26 cellular contexts compared by ENCODE assay signal in genomic region chr3:38586546-38587520, GRCh38.
DNase-seq lines count a peak whose midpoint lies in the region; ATAC-seq, FAIRE-seq and TF ChIP-seq lines count a peak whose summit lies in the region.
"Had no signal": no experiment of that assay in that cellular context is flagged by ENCODE, and none has a peak within 500 bp of the region (broad histone marks: within the 10 kb centered on the region; RNA-seq: fewer than 3 reads in every experiment).

No MANE protein-coding gene starts in this region.

- ATAC-seq in HG03442 (IDR thresholded peaks at IDR 0.05; ENCODE audit: unreplicated experiment): no peak
- ATAC-seq: activated T-helper 17 cell treated with anti-CD3 and anti-CD28 coated beads, Interleukin-2, amount 50 U/mL, for 72 hours; body of pancreas; left lung; PC-3 had no signal

- H3K27me3 ChIP-seq in WERI-Rb-1 (ENCODE audit: insufficient read depth, low read depth, severe bottlenecking) (no peaks in the 10 kb centered on the region), tibial artery (no peaks in the 10 kb centered on the region)
- H3K27me3 ChIP-seq: body of pancreas, left lung, right lobe of liver, tibial nerve had no signal

- CTCF ChIA-PET in HEK293T (lab: Yijun Ruan, JAX): interaction anchor here (1.1 kb wide), 1 partner anchor 65 kb away, joined by 3 read pairs; no protein-coding TSS in a partner anchor

- H3K4me1 ChIP-seq in kidney (ENCODE audit: control insufficient read depth in 1 of 2, insufficient read depth in 1 of 2, low read depth in 1 of 2, low read length in 2 of 2): no peaks in the 10 kb centered on the region
- no peaks in the 10 kb centered on the region for H3K4me1 ChIP-seq in tibial artery
- H3K4me1 ChIP-seq: body of pancreas, left lung, right lobe of liver had no signal

- H3K36me3 Mint-ChIP-seq in activated T-cell treated with anti-CD3 and anti-CD28 coated beads, Interleukin-2, amount 50 U/mL, for 24 hours (ENCODE audit: low read depth): no peaks in the 10 kb centered on the region
- H3K36me3 Mint-ChIP-seq: CD8-positive, alpha-beta memory T cell had no signal

- POLR2A ChIA-PET in HEK293T (lab: Yijun Ruan, JAX): no interaction called here

- H3K9me3 ChIP-seq in WERI-Rb-1 (ENCODE audit: severe bottlenecking): no peaks in the 10 kb centered on the region
- H3K9me3 ChIP-seq in kidney (ENCODE audit: control insufficient read depth in 1 of 2, low read length in 2 of 2): no peaks in the 10 kb centered on the region
- H3K9me3 ChIP-seq in tibial artery: no peaks in the 10 kb centered on the region
- H3K9me3 ChIP-seq: body of pancreas, left lung, right lobe of liver, tibial nerve had no signal

- no peaks in the 10 kb centered on the region for H3K9me3 Mint-ChIP-seq in activated T-cell treated with anti-CD3 and anti-CD28 coated beads, Interleukin-2, amount 50 U/mL, for 24 hours
- H3K9me3 Mint-ChIP-seq: activated T-helper 17 cell treated with anti-CD3 and anti-CD28 coated beads, Interleukin-2, amount 50 U/mL, for 72 hours; CD8-positive, alpha-beta memory T cell had no signal

- no peak overlapping the region for H3K9ac ChIP-seq in kidney (ENCODE audit: low read length in 2 of 2)

- intact Hi-C loops in kidney (cut with DNase I) (no loop called here), tibial artery (cut with DNase I; ENCODE audit: low total_unique reads) (no loop called here)

- H3K27ac ChIP-seq in WERI-Rb-1: no peak overlapping the region
- no peak overlapping the region for H3K27ac ChIP-seq in kidney (ENCODE audit: low read depth in 2 of 2, low read length in 2 of 2)
- no peak overlapping the region for H3K27ac ChIP-seq in tibial artery
- H3K27ac ChIP-seq: body of pancreas, left lung, right lobe of liver, tibial nerve had no signal

- no peak overlapping the region for H3K4me3 ChIP-seq in WERI-Rb-1 (ENCODE audit: low read depth, low read length)
- no peak overlapping the region for H3K4me3 ChIP-seq in kidney (ENCODE audit: low read length in 2 of 2)
- no peak overlapping the region for H3K4me3 ChIP-seq in tibial artery
- H3K4me3 ChIP-seq: body of pancreas, left lung, right lobe of liver, tibial nerve had no signal

- no peaks in the 10 kb centered on the region for H3K36me3 ChIP-seq in WERI-Rb-1
- no peaks in the 10 kb centered on the region for H3K36me3 ChIP-seq in kidney (ENCODE audit: control insufficient read depth in 1 of 2, insufficient read depth in 2 of 2, low read length in 2 of 2)
- peaks cover 0 to 5% (median 0%) of the 10 kb centered on the region in 3 donors for H3K36me3 ChIP-seq in tibial artery
- H3K36me3 ChIP-seq: left lung, right lobe of liver had no signal

- H3K27me3 Mint-ChIP-seq in activated T-cell treated with anti-CD3 and anti-CD28 coated beads, Interleukin-2, amount 50 U/mL, for 24 hours: peaks cover 5% of the 10 kb centered on the region

- peak; percentile 24 for DNase-seq in activated T-cell treated with anti-CD3 and anti-CD28 coated beads, Interleukin-2, amount 50 U/mL, for 24 hours
- DNase-seq in activated T-cell treated with anti-CD3 and anti-CD28 coated beads for 4 hours (no peak), WERI-Rb-1 (peak; percentile 2), kidney (peak; percentile 32), tibial artery (peak; percentile 10 to 13), HEK293T (ENCODE audit: extremely low spot score) (no peak), COLO829 (ENCODE audit: low spot score) (no peak)
- DNase-seq: AML-193; CD8-positive, alpha-beta memory T cell; effector CD4-positive, alpha-beta T cell; erythroblast; foreskin fibroblast; KBM-7; MM.1S; NCI-H1417 treated with DMSO at 0.1 percent for 48 hours; NCI-H510A; PC-3; SIG-M5; stimulated activated naive CD4-positive, alpha-beta T cell treated with Interleukin-2 at 50 U/mL for 16 hours had no signal

- no peak for FAIRE-seq in kidney (lab: Jason Lieb, UNC)
- FAIRE-seq: A204.1 had no signal

- H3K4me1 Mint-ChIP-seq in activated T-cell treated with anti-CD3 and anti-CD28 coated beads, Interleukin-2, amount 50 U/mL, for 24 hours (ENCODE audit: low read depth): no peaks in the 10 kb centered on the region
- H3K4me1 Mint-ChIP-seq: activated T-helper 17 cell treated with anti-CD3 and anti-CD28 coated beads, Interleukin-2, amount 50 U/mL, for 72 hours; CD8-positive, alpha-beta memory T cell had no signal

- no peak overlapping the region for H3K27ac Mint-ChIP-seq in activated T-cell treated with anti-CD3 and anti-CD28 coated beads, Interleukin-2, amount 50 U/mL, for 24 hours
- H3K27ac Mint-ChIP-seq: activated T-helper 17 cell treated with anti-CD3 and anti-CD28 coated beads, Interleukin-2, amount 50 U/mL, for 72 hours; CD8-positive, alpha-beta memory T cell had no signal

- H3K4me3 Mint-ChIP-seq in activated T-cell treated with anti-CD3 and anti-CD28 coated beads, Interleukin-2, amount 50 U/mL, for 24 hours: no peak overlapping the region
- H3K4me3 Mint-ChIP-seq: activated T-helper 17 cell treated with anti-CD3 and anti-CD28 coated beads, Interleukin-2, amount 50 U/mL, for 72 hours; CD8-positive, alpha-beta memory T cell had no signal

- no peak for TF ChIP-seq CTCF in WERI-Rb-1 (IDR thresholded peaks at IDR 0.05; ENCODE audit: low read depth, low read length)
- no peak for TF ChIP-seq CTCF in kidney (IDR thresholded peaks at IDR 0.05; ENCODE audit: borderline replicate concordance, extremely low read depth, insufficient read depth)
- no peak for TF ChIP-seq CTCF in tibial artery (IDR thresholded peaks at IDR 0.05)

TF ChIP-seq in HEK293T, 16 proteins besides CTCF, POLR2A, EP300 and RAD21:
- TF ChIP-seq FOXK2 (IDR thresholded peaks at IDR 0.05) (no peak), CTBP1 (IDR thresholded peaks at IDR 0.05; ENCODE audit: borderline replicate concordance) (no peak), FOXA1 (IDR thresholded peaks at IDR 0.05) (no peak), ZNF384 (IDR thresholded peaks at IDR 0.05) (no peak)

Comparison
In these comparisons a context has a peak if more than half of its experiments do, and no peak if none do; other contexts are left out.
1. DNase-seq: peak in activated T-cell treated with anti-CD3 and anti-CD28 coated beads, Interleukin-2, amount 50 U/mL, for 24 hours (single experiment), WERI-Rb-1 (single experiment), kidney (single experiment) and tibial artery (2 of 2); none in activated T-cell treated with anti-CD3 and anti-CD28 coated beads for 4 hours (single experiment), HEK293T (single experiment) and COLO829 (single experiment).